8 cellular contexts compared by ENCODE assay signal in genomic region chr6:108117427-108118358, GRCh38. TPM values are rescaled to one million over a fixed set of nuclear protein-coding genes. Genes with fewer than 3 reads are reported as not detected.
A peak's percentile ranks its signal among the peaks of the same experiment; 100 is the strongest.
DNase-seq lines count a peak whose midpoint lies in the region; ATAC-seq and TF ChIP-seq lines count a peak whose summit lies in the region.

No MANE protein-coding gene starts in this region.

- intact Hi-C loops in sciatic nerve (cut with DNase I): no loop called here

- H3K27ac Mint-ChIP-seq in activated naive CD4-positive, alpha-beta T cell treated with anti-CD3 and anti-CD28 coated beads, Interleukin-2, amount 50 U/mL, for 72 hours: no peak overlapping the region

- H3K4me3 ChIP-seq in Loucy (ENCODE audit: low read length, poor library complexity, severe bottlenecking): peak overlapping the region; percentile 84

- ATAC-seq in activated naive CD4-positive, alpha-beta T cell treated with anti-CD3 and anti-CD28 coated beads, Interleukin-2, amount 50 U/mL, for 72 hours: peak; percentile 37 to 60
- ATAC-seq in sciatic nerve: peak; percentile 25

- peak overlapping the region; percentile 99 for H2AFZ ChIP-seq in Loucy (ENCODE audit: low read length)

- H3K9me3 Mint-ChIP-seq in activated naive CD4-positive, alpha-beta T cell treated with anti-CD3 and anti-CD28 coated beads, Interleukin-2, amount 50 U/mL, for 72 hours: no peaks in the 10 kb centered on the region

- peak overlapping the region; percentile 77 for H3K4me2 ChIP-seq in Loucy (ENCODE audit: low read depth, low read length, poor library complexity, severe bottlenecking)

- no peaks in the 10 kb centered on the region for H3K9me3 ChIP-seq in Loucy (ENCODE audit: insufficient read depth, low read depth, low read length)

- no peak for TF ChIP-seq CTCF in Loucy (conservative IDR thresholded peaks at IDR 0.05; ENCODE audit: low read length)

- no peaks in the 10 kb centered on the region for H3K36me3 ChIP-seq in Loucy (ENCODE audit: insufficient read depth, low read length)

- no peaks in the 10 kb centered on the region for H3K9me2 ChIP-seq in Loucy (replicated peaks; ENCODE audit: low read depth, low read length)

- H3K9ac ChIP-seq in Loucy (ENCODE audit: low read depth, low read length, poor library complexity, severe bottlenecking): peak overlapping the region; percentile 75

- H3K27me3 ChIP-seq in Loucy (ENCODE audit: insufficient read depth, low read length, poor library complexity, severe bottlenecking): no peaks in the 10 kb centered on the region

- no peaks in the 10 kb centered on the region for H3K79me2 ChIP-seq in Loucy (ENCODE audit: insufficient read depth, low read length)

- H3F3A ChIP-seq in Loucy (ENCODE audit: low read depth): no peaks in the 10 kb centered on the region

- H3K4me1 ChIP-seq in Loucy (ENCODE audit: insufficient read depth, low read length, poor library complexity, severe bottlenecking): peaks cover 3% of the 10 kb centered on the region

- H4K20me1 ChIP-seq in Loucy (ENCODE audit: insufficient read depth, low read length, poor library complexity, severe bottlenecking): no peaks in the 10 kb centered on the region

- peaks cover 10 to 22% of the 10 kb centered on the region in 2 donors for H3K36me3 Mint-ChIP-seq in activated naive CD4-positive, alpha-beta T cell treated with anti-CD3 and anti-CD28 coated beads, Interleukin-2, amount 50 U/mL, for 72 hours

- DNase-seq in NCI-H2196 (lab: John Stamatoyannopoulos, UW; ENCODE audit: unreplicated experiment) (peak; percentile 32), NCI-H2196 treated with DMSO at 0.1 percent for 48 hours (lab: John Stamatoyannopoulos, UW; ENCODE audit: unreplicated experiment) (no peak), hepatic stellate cell (ENCODE audit: low spot score) (peak; percentile 50), sciatic nerve (ENCODE audit: low spot score) (no peak), SKM-1 (lab: John Stamatoyannopoulos, UW; ENCODE audit: unreplicated experiment) (no peak)
- peak in 1 of 2 donors; percentile 30 for DNase-seq in activated naive CD4-positive, alpha-beta T cell treated with anti-CD3 and anti-CD28 coated beads, Interleukin-2, amount 50 U/mL, for 72 hours (ENCODE audit: low spot score in 2 of 2)
- DNase-seq in effector CD4-positive, alpha-beta T cell: no peak

RNA-seq across cellular contexts. Expression of gene OSTM1, which starts 43.2 kb away (rescaled TPM):
- total RNA-seq in activated naive CD4-positive, alpha-beta T cell treated with anti-CD3 and anti-CD28 coated beads, Interleukin-2, amount 50 U/mL, for 72 hours: 10 to 100 TPM in 1 of 2 donors, 1 to 10 TPM in 1; 5.4 to 22.2 TPM
- 43.2 TPM for total RNA-seq in sciatic nerve

RNA-seq across cellular contexts. Expression of gene NR2E1, which starts 48.1 kb away (rescaled TPM):
- not detected for total RNA-seq in activated naive CD4-positive, alpha-beta T cell treated with anti-CD3 and anti-CD28 coated beads, Interleukin-2, amount 50 U/mL, for 72 hours
- total RNA-seq in sciatic nerve: not detected

Comparison
In these comparisons a context has a peak if more than half of its experiments do, and no peak if none do; other contexts are left out.
1. DNase-seq: peak in NCI-H2196 (single experiment) and hepatic stellate cell (single experiment); none in NCI-H2196 treated with DMSO at 0.1 percent for 48 hours (single experiment), sciatic nerve (single experiment), effector CD4-positive, alpha-beta T cell (single experiment) and SKM-1 (single experiment).